22 cellular contexts compared by ENCODE assay signal in the genomic region with DNA sequence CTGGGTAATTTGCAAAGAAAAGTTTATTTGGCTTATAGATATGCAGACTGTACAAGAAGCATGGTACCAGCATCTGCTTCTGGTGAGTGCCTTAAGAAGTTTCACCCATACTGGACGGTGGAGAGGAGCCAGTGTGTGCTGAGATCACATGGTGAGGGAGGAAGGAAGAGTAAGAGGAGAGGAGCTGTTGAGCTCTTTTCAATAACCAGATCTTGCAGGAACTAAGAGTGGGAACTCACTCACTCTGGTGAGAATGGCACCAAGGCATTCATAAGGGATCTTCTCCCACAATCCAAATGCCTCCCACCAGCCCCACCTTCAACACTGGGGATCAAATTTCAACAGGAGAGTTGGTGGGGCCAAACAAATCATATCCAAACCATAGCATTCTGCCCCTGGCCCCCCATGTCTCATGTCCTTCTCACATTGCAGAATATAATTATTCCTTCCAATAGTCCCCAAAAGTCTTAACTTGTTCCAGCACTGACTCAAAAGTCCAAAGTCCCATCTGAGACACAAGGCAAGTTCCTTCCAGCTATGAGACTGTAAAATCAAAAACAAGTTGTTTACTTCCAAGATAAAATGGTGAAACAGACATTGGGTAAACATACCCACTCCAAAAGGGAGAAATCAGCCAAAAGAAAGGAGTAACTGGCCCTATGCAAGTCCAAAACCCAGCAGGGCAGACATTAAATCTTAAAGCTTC. TPM values are rescaled to one million over a fixed set of nuclear protein-coding genes. Genes with fewer than 3 reads are reported as not detected.
DNase-seq lines count a peak whose midpoint lies in the region; ATAC-seq, FAIRE-seq and TF ChIP-seq lines count a peak whose summit lies in the region.
"Had no signal": no experiment of that assay in that cellular context is flagged by ENCODE, and none has a peak within 500 bp of the region (broad histone marks: within the 10 kb centered on the region; RNA-seq: fewer than 3 reads in every experiment).

No MANE protein-coding gene starts in this region.

- H3K27me3 Mint-ChIP-seq in endodermal cell (ENCODE audit: insufficient read depth) = no peaks in the 10 kb centered on the region

- TF ChIP-seq CTCF in endodermal cell (conservative IDR thresholded peaks at IDR 0.05) = no peak

- no peak for FAIRE-seq in small intestine (lab: Jason Lieb, UNC)
- FAIRE-seq: GM19239, H54, RCC 7860 had no signal

- H3K9ac ChIP-seq in endodermal cell (ENCODE audit: extremely low read depth, low read length, poor library complexity, severe bottlenecking) = no peak overlapping the region
- H3K9ac ChIP-seq in mucosa of rectum (ENCODE audit: low read depth in 1 of 2, low read length in 2 of 2) = no peak overlapping the region

- peaks cover 3% of the 10 kb centered on the region for H3K4me1 ChIP-seq in endodermal cell (ENCODE audit: control insufficient read depth, insufficient read depth, low read length)
- peaks cover 12 to 40% of the 10 kb centered on the region in 2 donors for H3K4me1 ChIP-seq in mucosa of rectum (ENCODE audit: control insufficient read depth in 2 of 2, insufficient read depth in 2 of 2, low read length in 2 of 2)
- peaks cover 0 to 22% of the 10 kb centered on the region in 2 donors for H3K4me1 ChIP-seq in small intestine (ENCODE audit: control insufficient read depth in 2 of 2, insufficient read depth in 1 of 2, low read depth in 1 of 2, low read length in 1 of 2)
- H3K4me1 ChIP-seq: BE2C, SJSA1 had no signal

- 88 to 94% methylated on average over 1 of the region's 1 CpG for WGBS in endodermal cell (ENCODE audit: insufficient coverage in 1 of 2, insufficient read length in 1 of 2), 2 experiments
- WGBS in small intestine, 3 donors = 58 to 82% (median 79%) methylated on average over 1 of the region's 1 CpG

- H3K27ac Mint-ChIP-seq in endodermal cell = no peak overlapping the region
- H3K27ac Mint-ChIP-seq: CD4-positive, CD25-positive, alpha-beta regulatory T cell had no signal

- peak overlapping the region; percentile 55 for H3K4me3 ChIP-seq in endodermal cell (ENCODE audit: low read length)
- no peak overlapping the region for H3K4me3 ChIP-seq in mucosa of rectum (ENCODE audit: low read length in 2 of 2)
- no peak overlapping the region for H3K4me3 ChIP-seq in small intestine (ENCODE audit: low read depth in 1 of 2, low read length in 2 of 2)
- H3K4me3 ChIP-seq: SJSA1 had no signal

- DNase-seq in LoVo (ENCODE audit: low spot score) = peak; percentile 47
- DNase-seq in endodermal cell = no peak
- peak; percentile 82 for DNase-seq in small intestine
- no peak for DNase-seq in caudate nucleus (lab: John Stamatoyannopoulos, UW)
- DNase-seq in posterior vena cava (ENCODE audit: low spot score) = no peak
- DNase-seq in NCI-H510A (lab: John Stamatoyannopoulos, UW) = no peak
- DNase-seq: BE2C; CD4-positive, CD25-positive, alpha-beta regulatory T cell; GF-D8; KBM-7; NCI-H1105 treated with DMSO at 0.1 percent for 48 hours; NCI-H1694 treated with DMSO at 0.1 percent for 48 hours; NCI-H2081 treated with DMSO at 0.1 percent for 48 hours; NCI-H2171 treated with DMSO at 0.1 percent for 48 hours; NCI-H526; OCI-M1 had no signal

- intact Hi-C loops in posterior vena cava (cut with DNase I) = no loop called here

- H3K36me3 ChIP-seq in endodermal cell (ENCODE audit: control insufficient read depth, insufficient read depth, low read length) (no peaks in the 10 kb centered on the region), mucosa of rectum (ENCODE audit: control insufficient read depth in 2 of 2, insufficient read depth in 2 of 2, low read length in 2 of 2) (no peaks in the 10 kb centered on the region), small intestine (ENCODE audit: control insufficient read depth in 2 of 2, insufficient read depth in 2 of 2, low read length in 2 of 2) (no peaks in the 10 kb centered on the region)
- H3K36me3 ChIP-seq: BE2C, SJSA1 had no signal

- H3K9me3 ChIP-seq in endodermal cell (ENCODE audit: control insufficient read depth, low read length) (peaks cover 53% of the 10 kb centered on the region), mucosa of rectum (ENCODE audit: control insufficient read depth in 2 of 2, low read length in 2 of 2) (no peaks in the 10 kb centered on the region), small intestine (ENCODE audit: control insufficient read depth, low read depth) (no peaks in the 10 kb centered on the region)
- H3K9me3 ChIP-seq: BE2C, SJSA1 had no signal

- H3K27ac ChIP-seq in endodermal cell (ENCODE audit: low read depth, low read length) (no peak overlapping the region), mucosa of rectum (ENCODE audit: low read depth in 2 of 2, low read length in 2 of 2) (peak overlapping the region; percentile 5 to 63), small intestine (ENCODE audit: low read depth in 1 of 2, low read length in 1 of 2) (peak overlapping the region in 1 of 2 donors; percentile 24), caudate nucleus (ENCODE audit: low read depth, low read length) (no peak overlapping the region)
- H3K27ac ChIP-seq: SJSA1 had no signal

- H3K4me1 Mint-ChIP-seq in endodermal cell = peaks cover 2% of the 10 kb centered on the region
- H3K4me1 Mint-ChIP-seq: CD4-positive, CD25-positive, alpha-beta regulatory T cell had no signal

- peaks cover 31% of the 10 kb centered on the region for H3K9me3 Mint-ChIP-seq in endodermal cell

- no peak overlapping the region for H3K4me3 Mint-ChIP-seq in endodermal cell
- H3K4me3 Mint-ChIP-seq: CD4-positive, CD25-positive, alpha-beta regulatory T cell had no signal

- ATAC-seq in HG02870 (IDR thresholded peaks at IDR 0.05; ENCODE audit: unreplicated experiment) = no peak

- H3K27me3 ChIP-seq in endodermal cell (ENCODE audit: control insufficient read depth, insufficient read depth, low read length, poor library complexity, severe bottlenecking) (no peaks in the 10 kb centered on the region), mucosa of rectum (ENCODE audit: control insufficient read depth in 2 of 2, insufficient read depth in 2 of 2, low read length in 2 of 2) (no peaks in the 10 kb centered on the region), small intestine (ENCODE audit: control insufficient read depth in 2 of 2, insufficient read depth in 2 of 2, low read length in 2 of 2) (no peaks in the 10 kb centered on the region)
- H3K27me3 ChIP-seq: BE2C had no signal

- H3K36me3 Mint-ChIP-seq in endodermal cell (ENCODE audit: low read depth) = peaks cover 13% of the 10 kb centered on the region
- H3K36me3 Mint-ChIP-seq: CD4-positive, CD25-positive, alpha-beta regulatory T cell had no signal

RNA-seq across cellular contexts. Expression of a gene that starts 11.7 kb away (rescaled TPM):
- total RNA-seq in endodermal cell = 10 to 100 TPM; 12.0 to 16.2 TPM
- 4.8 TPM for polyA plus RNA-seq in endodermal cell (2013, experiment 1 of 2)
- polyA plus RNA-seq in endodermal cell (2013, experiment 2 of 2) = 3.5 TPM
- 100 to 1,000 TPM in 1 of 3 donors, 10 to 100 TPM in 2; 43.2 to 124 (median 75.9) TPM for polyA plus RNA-seq in small intestine
- 1 to 10 TPM; 2.9 to 8.0 TPM for total RNA-seq in posterior vena cava
- total RNA-seq: CD4-positive, CD25-positive, alpha-beta regulatory T cell; SJSA1 had no signal

RNA-seq across cellular contexts. Expression of a gene that starts 53.2 kb away (rescaled TPM):
- total RNA-seq in endodermal cell = 100 to 1,000 TPM; 138 to 178 TPM
- 244 TPM for polyA plus RNA-seq in endodermal cell (2013, experiment 1 of 2)
- polyA plus RNA-seq in endodermal cell (2013, experiment 2 of 2) = 262 TPM
- polyA plus RNA-seq in small intestine = 1,000 to 10,000 TPM in 1 of 3 donors, 100 to 1,000 TPM in 2; 483 to 1,006 (median 665) TPM
- total RNA-seq in posterior vena cava = 10 to 100 TPM; 56.6 to 63.1 TPM

RNA-seq across cellular contexts. Expression of a gene that starts 53.3 kb away (rescaled TPM):
- total RNA-seq in endodermal cell = 10 to 100 TPM; 10.7 to 10.9 TPM
- polyA plus RNA-seq in endodermal cell (2013, experiment 1 of 2) = 18.0 TPM
- 17.2 TPM for polyA plus RNA-seq in endodermal cell (2013, experiment 2 of 2)
- 10 to 100 TPM; 11.2 to 13.5 (median 13.2) TPM for polyA plus RNA-seq in small intestine
- 10 to 100 TPM in 1 of 2 donors, 1 to 10 TPM in 1; 9.2 to 12.1 TPM for total RNA-seq in posterior vena cava

Comparison
In these comparisons a context has a peak if more than half of its experiments do, and no peak if none do; other contexts are left out.
1. DNase-seq: peak in LoVo (single experiment) and small intestine (single experiment); none in endodermal cell (single experiment), caudate nucleus (0 of 61), posterior vena cava (single experiment) and NCI-H510A (single experiment).
2. H3K27ac ChIP-seq: peak in mucosa of rectum (2 of 2); none in endodermal cell (single experiment) and caudate nucleus (single experiment).